In genomic region chr6:119283214-119283613, GRCh38 we compare ENCODE assay signal across 16 cellular contexts.
DNase-seq lines count a peak whose midpoint lies in the region; ATAC-seq and TF ChIP-seq lines count a peak whose summit lies in the region.
"Had no signal": no experiment of that assay in that cellular context is flagged by ENCODE, and none has a peak within 500 bp of the region (broad histone marks: within the 10 kb centered on the region; RNA-seq: fewer than 3 reads in every experiment).

No MANE protein-coding gene starts in this region.

- H3K36me3 ChIP-seq in left lung = no peaks in the 10 kb centered on the region
- H3K36me3 ChIP-seq in smooth muscle cell (ENCODE audit: low read depth) = no peaks in the 10 kb centered on the region

- H2AFZ ChIP-seq in smooth muscle cell (ENCODE audit: low read depth) = no peak overlapping the region

- H3K4me3 Mint-ChIP-seq in activated T-helper 2 cell treated with anti-CD3 and anti-CD28 coated beads, Interferon-gamma antibody, Interleukin-2, Interleukin-4, amounts not matched to agents 10 μg/mL and 5 μg/mL and 100 μg/mL, durations not matched to agents 14 hours and 24 hours and 36 hours (ENCODE audit: low read depth) = no peak overlapping the region
- no peak overlapping the region for H3K4me3 Mint-ChIP-seq in endothelial cell (ENCODE audit: unreplicated experiment)
- H3K4me3 Mint-ChIP-seq: B cell; CD4-positive, alpha-beta memory T cell had no signal

- H3K9me3 Mint-ChIP-seq in activated T-helper 2 cell treated with anti-CD3 and anti-CD28 coated beads, Interferon-gamma antibody, Interleukin-2, Interleukin-4, amounts not matched to agents 10 μg/mL and 5 μg/mL and 100 μg/mL, durations not matched to agents 14 hours and 24 hours and 36 hours = peaks cover 10% of the 10 kb centered on the region
- H3K9me3 Mint-ChIP-seq in endothelial cell (ENCODE audit: unreplicated experiment) = no peaks in the 10 kb centered on the region

- H3K79me2 ChIP-seq in smooth muscle cell (ENCODE audit: low read depth) = peaks cover 35% of the 10 kb centered on the region

- TF ChIP-seq CTCF in endothelial cell (IDR thresholded peaks at IDR 0.05; ENCODE audit: unreplicated experiment) = no peak
- TF ChIP-seq CTCF in left lung (IDR thresholded peaks at IDR 0.05) = no peak
- TF ChIP-seq CTCF in smooth muscle cell (IDR thresholded peaks at IDR 0.05; ENCODE audit: borderline replicate concordance, insufficient read depth, poor library complexity, severe bottlenecking) = no peak

- H3K9me3 ChIP-seq in left lung (no peaks in the 10 kb centered on the region), smooth muscle cell (replicated peaks; ENCODE audit: low read depth) (no peaks in the 10 kb centered on the region)

- no peak overlapping the region for H3K9ac ChIP-seq in smooth muscle cell (ENCODE audit: low read depth)

- H4K20me1 ChIP-seq in smooth muscle cell (ENCODE audit: low read depth) = no peaks in the 10 kb centered on the region

- H3K27me3 Mint-ChIP-seq in activated T-helper 2 cell treated with anti-CD3 and anti-CD28 coated beads, Interferon-gamma antibody, Interleukin-2, Interleukin-4, amounts not matched to agents 10 μg/mL and 5 μg/mL and 100 μg/mL, durations not matched to agents 14 hours and 24 hours and 36 hours (ENCODE audit: low read depth) = no peaks in the 10 kb centered on the region
- H3K27me3 Mint-ChIP-seq in endothelial cell (ENCODE audit: unreplicated experiment) = peaks cover 3% of the 10 kb centered on the region
- H3K27me3 Mint-ChIP-seq: B cell; CD4-positive, alpha-beta memory T cell had no signal

- H3K4me2 ChIP-seq in smooth muscle cell = no peak overlapping the region

- peaks cover 4% of the 10 kb centered on the region for H3F3A ChIP-seq in smooth muscle cell (ENCODE audit: low read depth)

- H3K4me3 ChIP-seq in left lung (no peak overlapping the region), smooth muscle cell (no peak overlapping the region)

- peaks cover 59% of the 10 kb centered on the region for H3K36me3 Mint-ChIP-seq in activated T-helper 2 cell treated with anti-CD3 and anti-CD28 coated beads, Interferon-gamma antibody, Interleukin-2, Interleukin-4, amounts not matched to agents 10 μg/mL and 5 μg/mL and 100 μg/mL, durations not matched to agents 14 hours and 24 hours and 36 hours (ENCODE audit: low read depth)
- H3K36me3 Mint-ChIP-seq in endothelial cell (ENCODE audit: low read depth, unreplicated experiment) = peaks cover 9% of the 10 kb centered on the region

- H3K27me3 ChIP-seq in left lung = no peaks in the 10 kb centered on the region
- no peaks in the 10 kb centered on the region for H3K27me3 ChIP-seq in smooth muscle cell (ENCODE audit: low read depth)

- H3K27ac ChIP-seq in left lung (no peak overlapping the region), smooth muscle cell (ENCODE audit: low read depth) (peak overlapping the region; percentile 15)

- peak overlapping the region; percentile 13 for H3K27ac Mint-ChIP-seq in activated T-helper 2 cell treated with anti-CD3 and anti-CD28 coated beads, Interferon-gamma antibody, Interleukin-2, Interleukin-4, amounts not matched to agents 10 μg/mL and 5 μg/mL and 100 μg/mL, durations not matched to agents 14 hours and 24 hours and 36 hours
- peak overlapping the region; percentile 32 for H3K27ac Mint-ChIP-seq in endothelial cell (ENCODE audit: unreplicated experiment)
- H3K27ac Mint-ChIP-seq: B cell; CD4-positive, alpha-beta memory T cell had no signal

- H3K4me1 ChIP-seq in left lung (peaks cover 0 to 9% of the 10 kb centered on the region in 2 donors), smooth muscle cell (ENCODE audit: low read depth) (no peaks in the 10 kb centered on the region)

- DNase-seq in activated T-helper 2 cell treated with anti-CD3 and anti-CD28 coated beads, Interferon-gamma antibody, Interleukin-2, Interleukin-4, amounts not matched to agents 10 μg/mL and 5 μg/mL and 100 μg/mL, durations not matched to agents 14 hours and 24 hours and 36 hours (ENCODE audit: low spot score) = no peak
- no peak for DNase-seq in endothelial cell (ENCODE audit: low spot score)
- no peak for DNase-seq in left lung
- DNase-seq in smooth muscle cell (lab: John Stamatoyannopoulos, UW; ENCODE audit: unreplicated experiment) = no peak
- no peak for DNase-seq in Right ventricle myocardium inferior (ENCODE audit: missing footprints)
- no peak for DNase-seq in effector CD4-positive, alpha-beta T cell
- DNase-seq: CD4-positive, alpha-beta memory T cell; DMS79 treated with DMSO at 0.1 percent for 48 hours; HCEC 1CT; NCI-H1436; NCI-H2081 treated with DMSO at 0.1 percent for 48 hours; NCI-H345; NCI-H69; NK-92 treated with Interleukin-12 subunit alpha and Interleukin-12 subunit beta, amount 100 ng/mL, for 24 hours had no signal

- peaks cover 24% of the 10 kb centered on the region for H3K4me1 Mint-ChIP-seq in activated T-helper 2 cell treated with anti-CD3 and anti-CD28 coated beads, Interferon-gamma antibody, Interleukin-2, Interleukin-4, amounts not matched to agents 10 μg/mL and 5 μg/mL and 100 μg/mL, durations not matched to agents 14 hours and 24 hours and 36 hours (ENCODE audit: low read depth)
- peaks cover 17% of the 10 kb centered on the region for H3K4me1 Mint-ChIP-seq in endothelial cell (ENCODE audit: unreplicated experiment)

- WGBS in smooth muscle cell (ENCODE audit: low lambda C conversion rate) = 76% methylated on average over 3 of the region's 3 CpGs

- ATAC-seq in left lung = peak; percentile 73
- ATAC-seq in HG03469 (IDR thresholded peaks at IDR 0.05; ENCODE audit: unreplicated experiment) = no peak
- no peak for ATAC-seq in Right ventricle myocardium inferior

- intact Hi-C loops in activated T-helper 2 cell treated with anti-CD3 and anti-CD28 coated beads, Interferon-gamma antibody, Interleukin-2, Interleukin-4, amounts not matched to agents 10 μg/mL and 5 μg/mL and 100 μg/mL, durations not matched to agents 14 hours and 24 hours and 36 hours (cut with micrococcal nuclease) = loop anchor here (1.0 kb wide), 1 partner anchor 30 kb away; no protein-coding TSS in a partner anchor
- intact Hi-C loops in left lung (cut with DNase I) (no loop called here), Right ventricle myocardium inferior (cut with DNase I) (no loop called here)
